26 cellular contexts compared by ENCODE assay signal in genomic region chr11:1271406-1271805, GRCh38. TPM values are rescaled to one million over a fixed set of nuclear protein-coding genes. Genes with fewer than 3 reads are reported as not detected.
"Had no signal": no experiment of that assay in that cellular context is flagged by ENCODE, and none has a peak within 500 bp of the region (broad histone marks: within the 10 kb centered on the region; RNA-seq: fewer than 3 reads in every experiment).

No MANE protein-coding gene starts in this region.

- H3K4me3 Mint-ChIP-seq: activated B cell treated with CpG ODN at 0.5 μM for 24 hours; activated CD4-positive, alpha-beta T cell treated with anti-CD3 and anti-CD28 coated beads for 36 hours; activated naive CD8-positive, alpha-beta T cell; activated T-cell treated with anti-CD3 and anti-CD28 coated beads, Interleukin-2, amount 50 U/mL, for 4 hours; dendritic cell treated with granulocyte-macrophage colony-stimulating factor and Interleukin-4, amounts not matched to agents 40 ng/mL and 50 ng/mL, for 4 days; natural killer cell; T-helper 1 cell treated with Interleukin-12 subunit alpha and Interleukin-12 subunit beta and Interleukin-4 antibody, amounts not matched to agents 30 μg/mL and 1 μg/mL, for 36 hours had no signal

- H3K9me3 ChIP-seq: adrenal gland, thoracic aorta, upper lobe of left lung had no signal

- H3K27ac Mint-ChIP-seq: activated B cell treated with CpG ODN at 0.5 μM for 24 hours; activated CD4-positive, alpha-beta T cell treated with anti-CD3 and anti-CD28 coated beads for 36 hours; activated naive CD8-positive, alpha-beta T cell; activated T-helper 2 cell treated with anti-CD3 and anti-CD28 coated beads, Interferon-gamma antibody, Interleukin-2, Interleukin-4, amounts not matched to agents 10 μg/mL and 5 μg/mL and 100 μg/mL, durations not matched to agents 14 hours and 24 hours and 36 hours; dendritic cell treated with granulocyte-macrophage colony-stimulating factor and Interleukin-4, amounts not matched to agents 40 ng/mL and 50 ng/mL, for 4 days; natural killer cell; T-helper 1 cell treated with Interleukin-12 subunit alpha and Interleukin-12 subunit beta and Interleukin-4 antibody, amounts not matched to agents 30 μg/mL and 1 μg/mL, for 36 hours had no signal

- H3K27me3 Mint-ChIP-seq: activated B cell treated with CpG ODN at 0.5 μM for 24 hours; activated CD4-positive, alpha-beta T cell treated with anti-CD3 and anti-CD28 coated beads for 36 hours; activated naive CD8-positive, alpha-beta T cell; dendritic cell treated with granulocyte-macrophage colony-stimulating factor and Interleukin-4, amounts not matched to agents 40 ng/mL and 50 ng/mL, for 4 days had no signal

- ATAC-seq: activated CD4-positive, alpha-beta T cell treated with anti-CD3 and anti-CD28 coated beads for 36 hours; activated T-cell treated with anti-CD3 and anti-CD28 coated beads, Interleukin-2, amount 50 U/mL, for 4 hours; foreskin keratinocyte; natural killer cell had no signal

- H3K4me3 ChIP-seq: adrenal gland, lung, thoracic aorta, upper lobe of left lung had no signal

- H3K4me1 Mint-ChIP-seq: activated CD4-positive, alpha-beta T cell treated with anti-CD3 and anti-CD28 coated beads for 36 hours had no signal

- H3K9me3 Mint-ChIP-seq: activated T-cell treated with anti-CD3 and anti-CD28 coated beads, Interleukin-2, amount 50 U/mL, for 4 hours; natural killer cell had no signal

- H3K36me3 Mint-ChIP-seq: natural killer cell had no signal

- H3K4me1 ChIP-seq: adrenal gland, foreskin keratinocyte, upper lobe of left lung had no signal

- H3K27ac ChIP-seq: adrenal gland, foreskin keratinocyte, thoracic aorta, upper lobe of left lung had no signal

- DNase-seq: activated B cell treated with CpG ODN at 0.5 μM for 24 hours; activated CD4-positive, alpha-beta T cell treated with anti-CD3 and anti-CD28 coated beads for 36 hours; activated CD4-positive, alpha-beta T cell treated with anti-CD3 and anti-CD28 coated beads, Interleukin-2, amount 50 U/mL, for 4 hours; activated CD8-positive, alpha-beta memory T cell treated with anti-CD3 and anti-CD28 coated beads, Interleukin-2, amount 50 U/mL, for 48 hours; activated naive CD4-positive, alpha-beta T cell; activated T-cell treated with anti-CD3 and anti-CD28 coated beads, Interleukin-2, amount 50 U/mL, for 4 hours; effector CD8-positive, alpha-beta T cell; foreskin keratinocyte; midbrain; natural killer cell; small intestine; stimulated activated CD4-positive, alpha-beta T cell treated with anti-CD3 and anti-CD28 coated beads, Interleukin-15, amount 100 ng/mL, for 24 hours; stimulated activated naive CD4-positive, alpha-beta T cell; T1000 had no signal

- H3K27me3 ChIP-seq: adrenal gland, foreskin keratinocyte, upper lobe of left lung had no signal

RNA-seq across cellular contexts. Expression of gene MUC5B, which starts 48.5 kb away (rescaled TPM):
- total RNA-seq: activated B cell treated with CpG ODN at 0.5 μM for 24 hours; activated CD4-positive, alpha-beta T cell treated with anti-CD3 and anti-CD28 coated beads for 36 hours; activated CD8-positive, alpha-beta memory T cell treated with anti-CD3 and anti-CD28 coated beads for 36 hours; activated T-helper 2 cell treated with anti-CD3 and anti-CD28 coated beads, Interferon-gamma antibody, Interleukin-2, Interleukin-4, amounts not matched to agents 10 μg/mL and 5 μg/mL and 100 μg/mL, durations not matched to agents 14 hours and 24 hours and 36 hours; bronchial epithelial cell; foreskin keratinocyte; glomerular endothelial cell; natural killer cell; thoracic aorta had no signal
- polyA plus RNA-seq: foreskin keratinocyte, keratinocyte had no signal
